ENCODE assay signal across 28 cellular contexts in genomic region chr6:82204010-82204409, GRCh38.
"Had no signal": no experiment of that assay in that cellular context is flagged by ENCODE, and none has a peak within 500 bp of the region (broad histone marks: within the 10 kb centered on the region; RNA-seq: fewer than 3 reads in every experiment).

No MANE protein-coding gene starts in this region.

- H3K4me1 Mint-ChIP-seq: activated CD4-positive, alpha-beta T cell treated with anti-CD3 and anti-CD28 coated beads, Interleukin-2, amount 10 ng/mL, durations not matched to agents 7 days and 5 days; activated naive CD4-positive, alpha-beta T cell treated with anti-CD3 and anti-CD28 coated beads, Interleukin-2, amount 50 U/mL, for 24 hours had no signal

- H3K4me3 Mint-ChIP-seq: activated CD4-positive, alpha-beta memory T cell treated with anti-CD3 and anti-CD28 coated beads, Interleukin-2, amount 10 ng/mL, durations not matched to agents 7 days and 5 days; activated CD4-positive, alpha-beta T cell treated with anti-CD3 and anti-CD28 coated beads, Interleukin-2, amount 10 ng/mL, durations not matched to agents 7 days and 5 days; activated naive CD4-positive, alpha-beta T cell treated with anti-CD3 and anti-CD28 coated beads, Interleukin-2, amount 50 U/mL, for 24 hours; activated T-cell treated with anti-CD3 and anti-CD28 coated beads, Interleukin-2, amount 50 U/mL, for 24 hours; brain; natural killer cell treated with Interleukin-12 subunit alpha and Interleukin-12 subunit beta and Interleukin-15 and Interleukin-18, amount 100 ng/mL, for 72 hours; T-cell; WTC11 had no signal

- DNase-seq: activated CD4-positive, alpha-beta memory T cell treated with anti-CD3 and anti-CD28 coated beads, Interleukin-2, amount 10 ng/mL, durations not matched to agents 7 days and 5 days; activated CD4-positive, alpha-beta T cell treated with anti-CD3 and anti-CD28 coated beads for 1 hour; activated CD4-positive, alpha-beta T cell treated with anti-CD3 and anti-CD28 coated beads, Interleukin-2, amount 10 ng/mL, durations not matched to agents 7 days and 5 days; activated CD8-positive, alpha-beta memory T cell treated with anti-CD3 and anti-CD28 coated beads, Interleukin-2, amount 50 U/mL, for 48 hours; activated T-cell treated with anti-CD3 and anti-CD28 coated beads, Interleukin-2, amount 50 U/mL, for 24 hours; anterior cingulate cortex; caudate nucleus; esophagus squamous epithelium; foreskin melanocyte; heart right ventricle; left ventricle myocardium inferior; mucosa of descending colon; pancreas; retina; stimulated activated CD4-positive, alpha-beta T cell treated with anti-CD3 and anti-CD28 coated beads, Interleukin-12 subunit alpha, Interleukin-12 subunit beta, amount 100 ng/mL, for 4 hours; stimulated activated CD4-positive, alpha-beta T cell treated with anti-CD3 and anti-CD28 coated beads, Interleukin-4, amount 100 ng/mL, for 1 hour; stimulated activated naive CD8-positive, alpha-beta T cell treated with anti-CD3 and anti-CD28 coated beads, Interleukin-15, Interleukin-2, amounts not matched to agents 100 U/mL and 50 U/mL, for 24 hours; T-cell; T-helper 9 cell; testis; trophoblast cell; uterus had no signal

- H3K27me3 Mint-ChIP-seq: activated CD4-positive, alpha-beta memory T cell treated with anti-CD3 and anti-CD28 coated beads, Interleukin-2, amount 10 ng/mL, durations not matched to agents 7 days and 5 days; activated CD4-positive, alpha-beta T cell treated with anti-CD3 and anti-CD28 coated beads, Interleukin-2, amount 10 ng/mL, durations not matched to agents 7 days and 5 days; activated naive CD4-positive, alpha-beta T cell treated with anti-CD3 and anti-CD28 coated beads, Interleukin-2, amount 50 U/mL, for 24 hours; activated T-cell treated with anti-CD3 and anti-CD28 coated beads, Interleukin-2, amount 50 U/mL, for 24 hours; brain; natural killer cell treated with Interleukin-12 subunit alpha and Interleukin-12 subunit beta and Interleukin-15 and Interleukin-18, amount 100 ng/mL, for 72 hours; T-cell had no signal

- ATAC-seq: heart right ventricle; mucosa of descending colon; natural killer cell treated with Interleukin-12 subunit alpha and Interleukin-12 subunit beta and Interleukin-15 and Interleukin-18, amount 100 ng/mL, for 72 hours; pancreas; sciatic nerve; stimulated activated naive CD8-positive, alpha-beta T cell treated with anti-CD3 and anti-CD28 coated beads, Interleukin-15, Interleukin-2, amounts not matched to agents 100 U/mL and 50 U/mL, for 24 hours; T-cell; WTC11 had no signal

- H3K27ac Mint-ChIP-seq: activated CD4-positive, alpha-beta memory T cell treated with anti-CD3 and anti-CD28 coated beads, Interleukin-2, amount 10 ng/mL, durations not matched to agents 7 days and 5 days; activated CD4-positive, alpha-beta T cell treated with anti-CD3 and anti-CD28 coated beads, Interleukin-2, amount 10 ng/mL, durations not matched to agents 7 days and 5 days; activated naive CD4-positive, alpha-beta T cell treated with anti-CD3 and anti-CD28 coated beads, Interleukin-2, amount 50 U/mL, for 24 hours; activated T-cell treated with anti-CD3 and anti-CD28 coated beads, Interleukin-2, amount 50 U/mL, for 24 hours; activated T-helper 2 cell treated with anti-CD3 and anti-CD28 coated beads, Interferon-gamma antibody, Interleukin-2, Interleukin-4, amounts not matched to agents 10 μg/mL and 5 μg/mL and 100 μg/mL, durations not matched to agents 14 hours and 24 hours and 36 hours; brain; T-cell; WTC11 had no signal

- H3K9me3 Mint-ChIP-seq: activated CD4-positive, alpha-beta memory T cell treated with anti-CD3 and anti-CD28 coated beads, Interleukin-2, amount 10 ng/mL, durations not matched to agents 7 days and 5 days; activated CD4-positive, alpha-beta T cell treated with anti-CD3 and anti-CD28 coated beads, Interleukin-2, amount 10 ng/mL, durations not matched to agents 7 days and 5 days; activated naive CD4-positive, alpha-beta T cell treated with anti-CD3 and anti-CD28 coated beads, Interleukin-2, amount 50 U/mL, for 24 hours; activated T-cell treated with anti-CD3 and anti-CD28 coated beads, Interleukin-2, amount 50 U/mL, for 24 hours; activated T-helper 2 cell treated with anti-CD3 and anti-CD28 coated beads, Interferon-gamma antibody, Interleukin-2, Interleukin-4, amounts not matched to agents 10 μg/mL and 5 μg/mL and 100 μg/mL, durations not matched to agents 14 hours and 24 hours and 36 hours; brain; natural killer cell treated with Interleukin-12 subunit alpha and Interleukin-12 subunit beta and Interleukin-15 and Interleukin-18, amount 100 ng/mL, for 72 hours; T-cell; WTC11 had no signal
